Comparison of ENCODE assay signal across 9 cellular contexts in the genomic region with DNA sequence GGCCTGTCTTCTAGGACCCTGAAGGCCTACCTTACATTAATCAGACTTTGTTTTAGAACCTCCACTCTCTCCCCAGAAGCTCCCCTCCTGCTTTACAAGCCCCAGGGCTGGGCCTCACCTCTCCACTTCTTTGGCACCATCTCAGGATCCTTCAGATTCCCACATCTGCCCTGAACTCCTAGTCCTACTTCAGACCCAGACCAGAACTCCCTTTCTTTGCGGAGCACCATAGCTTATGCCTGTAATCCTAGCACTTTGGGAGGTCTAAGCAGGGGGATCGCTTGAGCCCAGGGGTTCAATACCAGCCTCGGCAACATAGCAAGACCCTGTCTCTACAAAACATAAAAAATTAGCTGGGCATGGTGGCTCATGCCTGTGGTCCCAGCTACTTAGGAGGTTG. TPM values are rescaled to one million over a fixed set of nuclear protein-coding genes. Genes with fewer than 3 reads are reported as not detected.
DNase-seq lines count a peak whose midpoint lies in the region; ATAC-seq, FAIRE-seq and TF ChIP-seq lines count a peak whose summit lies in the region.
"Had no signal": no experiment of that assay in that cellular context is flagged by ENCODE, and none has a peak within 500 bp of the region (broad histone marks: within the 10 kb centered on the region; RNA-seq: fewer than 3 reads in every experiment).

No MANE protein-coding gene starts in this region.

- peak overlapping the region; percentile 98 for H2AFZ ChIP-seq in K562 (ENCODE audit: low read depth, low read length)

- DNase-seq in activated naive CD4-positive, alpha-beta T cell treated with anti-CD3 and anti-CD28 coated beads for 36 hours = no peak
- DNase-seq in activated naive CD4-positive, alpha-beta T cell (lab: John Stamatoyannopoulos, UW) = no peak
- no peak for DNase-seq in K562 (ENCODE audit: extremely low read depth in 1 of 4, low spot score in 3 of 4)
- no peak for DNase-seq in lung (ENCODE audit: low spot score)
- no peak for DNase-seq in type B pancreatic cell (ENCODE audit: extremely low spot score, unreplicated experiment)
- no peak for DNase-seq in activated effector memory CD4-positive, alpha-beta T cell treated with Interleukin-2 at 50 U/mL for 16 hours
- DNase-seq: NK-92 treated with Interleukin-12 subunit alpha and Interleukin-12 subunit beta, amount 100 ng/mL, for 24 hours had no signal

- H3K79me2 ChIP-seq in K562 (ENCODE audit: control insufficient read depth, insufficient read depth, low read length) = peaks cover 24% of the 10 kb centered on the region

- POLR2A ChIA-PET in K562 (lab: Yijun Ruan, JAX) = interaction anchor here (0.8 to 1.3 kb wide), 5 partner anchors 8 to 140 kb away, joined by 3 to 4 read pairs (median 3); a partner anchor contains a TSS

- peaks cover 26% of the 10 kb centered on the region for H3K4me1 Mint-ChIP-seq in activated naive CD4-positive, alpha-beta T cell treated with anti-CD3 and anti-CD28 coated beads for 36 hours (ENCODE audit: low read depth)
- peaks cover 14% of the 10 kb centered on the region for H3K4me1 Mint-ChIP-seq in type B pancreatic cell (ENCODE audit: unreplicated experiment)

- in situ Hi-C loops in K562 (cut with MboI) = loop anchor here (10.0 kb wide), 2 partner anchors 461 to 681 kb away; no protein-coding TSS in a partner anchor

- peak overlapping the region; percentile 65 for H3K4me3 ChIP-seq in K562
- H3K4me3 ChIP-seq in lung = no peak overlapping the region

- no peaks in the 10 kb centered on the region for H3K9me3 Mint-ChIP-seq in activated naive CD4-positive, alpha-beta T cell treated with anti-CD3 and anti-CD28 coated beads for 36 hours
- H3K9me3 Mint-ChIP-seq in type B pancreatic cell = no peaks in the 10 kb centered on the region

- peaks cover 11% of the 10 kb centered on the region for H3K36me3 Mint-ChIP-seq in activated naive CD4-positive, alpha-beta T cell treated with anti-CD3 and anti-CD28 coated beads for 36 hours (ENCODE audit: low read depth)
- H3K36me3 Mint-ChIP-seq in type B pancreatic cell = peaks cover 8% of the 10 kb centered on the region

- ATAC-seq in K562 (no peak), lung (ENCODE audit: insufficient read depth, low FRiP score) (no peak), GM19467 (IDR thresholded peaks at IDR 0.05; ENCODE audit: unreplicated experiment) (no peak), GM19328 (IDR thresholded peaks at IDR 0.05; ENCODE audit: unreplicated experiment) (no peak)

- peak overlapping the region; percentile 98 for H3K4me3 Mint-ChIP-seq in activated naive CD4-positive, alpha-beta T cell treated with anti-CD3 and anti-CD28 coated beads for 36 hours
- H3K4me3 Mint-ChIP-seq in type B pancreatic cell = peak overlapping the region; percentile 90

- no peaks in the 10 kb centered on the region for H4K20me1 ChIP-seq in K562 (replicated peaks; ENCODE audit: control insufficient read depth, insufficient read depth, low read length)

- no peak for TF ChIP-seq CTCF in K562 (IDR thresholded peaks at IDR 0.05 in 2 of 3, conservative IDR thresholded peaks at IDR 0.05 in 1 of 3; ENCODE audit: insufficient read depth in 2 of 3, low read depth in 1 of 3, low read length in 3 of 3)
- no peak for TF ChIP-seq CTCF in lung (IDR thresholded peaks at IDR 0.05; ENCODE audit: control extremely low read depth, extremely low read depth)
- no peak for TF ChIP-seq CTCF in type B pancreatic cell (conservative IDR thresholded peaks at IDR 0.05)

- H3K27ac Mint-ChIP-seq in activated naive CD4-positive, alpha-beta T cell treated with anti-CD3 and anti-CD28 coated beads for 36 hours = peak overlapping the region; percentile 96
- peak overlapping the region; percentile 100 for H3K27ac Mint-ChIP-seq in type B pancreatic cell

- WGBS in K562 (ENCODE audit: insufficient coverage, low coverage, missing lambda C conversion rate) = 87% methylated on average over 3 of the region's 3 CpGs
- 96 to 97% methylated on average over 3 of the region's 3 CpGs for WGBS in lung, 2 donors

- no peak for TF ChIP-seq RAD21 in K562 (CRISPR knock-in tag; conservative IDR thresholded peaks at IDR 0.05 in 1 of 2, IDR thresholded peaks at IDR 0.05 in 1 of 2)

- H3K4me1 ChIP-seq in K562 (replicated peaks in 1 of 2; ENCODE audit: control insufficient read depth in 2 of 2, insufficient read depth in 2 of 2, low read length in 2 of 2) = peaks cover 16 to 19% of the 10 kb centered on the region in 2 experiments; a peak in 4 of 5 replicates
- H3K4me1 ChIP-seq in lung (ENCODE audit: control insufficient read depth in 2 of 2, insufficient read depth in 2 of 2, low read length in 2 of 2) = peaks cover 10 to 11% of the 10 kb centered on the region in 2 donors

- peak overlapping the region; percentile 92; a peak in 3 of 4 replicates for H3K9ac ChIP-seq in K562 (ENCODE audit: insufficient read depth in 1 of 2, low read depth in 2 of 2, low read length in 2 of 2)

- no TSS peak for BruUV-seq in K562 (replicated peaks; lab: Mats Ljungman, UMichigan)

- peak overlapping the region; percentile 98 for H3K4me2 ChIP-seq in K562 (ENCODE audit: insufficient read depth, low read length)

- peaks cover 24% of the 10 kb centered on the region; the same call in 2 of the 3 replicates for H3K36me3 ChIP-seq in K562 (ENCODE audit: control insufficient read depth, insufficient read depth, low read length)
- peaks cover 0 to 17% of the 10 kb centered on the region in 2 donors for H3K36me3 ChIP-seq in lung (ENCODE audit: control insufficient read depth in 2 of 2, insufficient read depth in 2 of 2, low read length in 2 of 2)

- CTCF ChIA-PET in activated naive CD4-positive, alpha-beta T cell treated with anti-CD3 and anti-CD28 coated beads for 36 hours (lab: Charles Lee) = interaction anchor here (0.7 to 2.9 kb wide), 4 partner anchors 14 to 141 kb away, joined by 3 to 23 read pairs (median 8); no protein-coding TSS in a partner anchor
- CTCF ChIA-PET in K562 (lab: Yijun Ruan, JAX; ENCODE audit: low intra/inter-chr PET ratio) = no interaction called here

- intact Hi-C loops in activated naive CD4-positive, alpha-beta T cell treated with anti-CD3 and anti-CD28 coated beads for 36 hours (cut with micrococcal nuclease) = loop anchor here (2.0 kb wide), 1 partner anchor 531 kb away; a partner anchor contains a TSS
- intact Hi-C loops in K562 (cut with micrococcal nuclease) = loop anchor here (2.0 kb wide), 1 partner anchor 537 kb away; no protein-coding TSS in a partner anchor

- no peak for TF ChIP-seq EP300 in K562 (IDR thresholded peaks at IDR 0.05; ENCODE audit: low read length)

- H3K9me1 ChIP-seq in K562 (ENCODE audit: control insufficient read depth, insufficient read depth, low read length) = no peaks in the 10 kb centered on the region

- FAIRE-seq in K562 (lab: Jason Lieb, UNC) = no peak

- H3K9me3 ChIP-seq in K562 (replicated peaks; ENCODE audit: control insufficient read depth, insufficient read depth, low read depth, low read length) (no peaks in the 10 kb centered on the region), lung (ENCODE audit: control insufficient read depth in 2 of 2, insufficient read depth in 1 of 2, low read length in 1 of 2) (no peaks in the 10 kb centered on the region)

- H3K27me3 ChIP-seq in K562 (ENCODE audit: control insufficient read depth in 2 of 2, insufficient read depth in 2 of 2, low read length in 2 of 2) (no peaks in the 10 kb centered on the region), lung (ENCODE audit: control insufficient read depth, insufficient read depth) (no peaks in the 10 kb centered on the region)

- H3K27ac ChIP-seq in K562 (ENCODE audit: extremely low read depth, low read depth, low read length) (peak overlapping the region; percentile 96), lung (ENCODE audit: low read depth in 1 of 2, low read length in 1 of 2) (peak overlapping the region; percentile 91 to 98)

- H3K27me3 Mint-ChIP-seq in activated naive CD4-positive, alpha-beta T cell treated with anti-CD3 and anti-CD28 coated beads for 36 hours (ENCODE audit: low read depth) = no peaks in the 10 kb centered on the region
- no peaks in the 10 kb centered on the region for H3K27me3 Mint-ChIP-seq in type B pancreatic cell

- TF ChIP-seq POLR2A in K562 (conservative IDR thresholded peaks at IDR 0.05) = no peak

RNA-seq across cellular contexts. Expression of a gene that starts 1.0 kb away (rescaled TPM):
- 10 to 100 TPM; 40.3 to 43.5 TPM for total RNA-seq in activated naive CD4-positive, alpha-beta T cell treated with anti-CD3 and anti-CD28 coated beads for 36 hours
- 7.9 and 16.5 TPM in 2 replicates for total RNA-seq in K562 (2011; cell fraction: chromatin; rRNA removed; ENCODE audit: low replicate concordance)
- 11.1 and 12.7 TPM in 2 replicates for total RNA-seq in K562 (2011; cell fraction: nucleolus; rRNA removed)
- total RNA-seq in K562 (2011; cell fraction: nucleoplasm; rRNA removed) = 13.7 and 16.6 TPM in 2 replicates
- total RNA-seq in K562 (2014; rRNA removed) (33.4 and 61.2 TPM in 2 replicates), K562 (2014; rRNA removed; fragmentation: Illumina TruSeq; extraction: Trizol) (5.7 and 7.4 TPM in 2 replicates), K562 (2015; rRNA removed; fragmentation: Illumina TruSeq; extraction: Trizol) (25.8 and 29.4 TPM in 2 replicates), K562 (2021) (42.9 and 55.3 TPM in 2 replicates), lung (10 to 100 TPM in 1 of 2 donors, 1 to 10 TPM in 1; 3.0 to 46.6 TPM), type B pancreatic cell (ENCODE audit: low replicate concordance) (25.6 and 33.5 TPM in 2 replicates)
- polyA plus RNA-seq in K562 (2011; rRNA removed) (16.4 and 21.9 TPM in 2 replicates), K562 (2014; fragmentation: Illumina TruSeq; extraction: Trizol) (21.0 and 45.8 TPM in 2 replicates), K562 (2014; fragmentation: Nextera tagmentation; extraction: Ambion mirVana) (10 to 100 TPM; 56.0 to 79.3 TPM), K562 (2014; rRNA removed) (42.4 and 61.3 TPM in 2 replicates), lung (10 to 100 TPM; 43.4 to 45.5 TPM)
- polyA plus RNA-seq in K562 (2011; cell fraction: cytosol; rRNA removed) = 36.1 and 82.6 TPM in 2 replicates
- 16.0 and 28.0 TPM in 2 replicates for polyA plus RNA-seq in K562 (2011; cell fraction: nucleus; rRNA removed)
- 66.1 and 68.6 TPM in 2 replicates for polyA plus RNA-seq in K562 (2012)
- 2.9 and 3.0 TPM in 2 replicates for polyA minus RNA-seq in K562 (2011; rRNA and poly(A)+ RNA removed)
- polyA minus RNA-seq in K562 (2011; cell fraction: cytosol; rRNA and poly(A)+ RNA removed) = 8.4 and 11.6 TPM in 2 replicates
- 3.5 and 6.0 TPM in 2 replicates for polyA minus RNA-seq in K562 (2011; cell fraction: nucleus; rRNA and poly(A)+ RNA removed)

RNA-seq across cellular contexts. Expression of a gene that starts 43.1 kb away (rescaled TPM):
- 10 to 100 TPM; 34.5 to 36.1 TPM for total RNA-seq in activated naive CD4-positive, alpha-beta T cell treated with anti-CD3 and anti-CD28 coated beads for 36 hours
- total RNA-seq in K562 (2011; cell fraction: chromatin; rRNA removed; ENCODE audit: low replicate concordance) = 74.4 and 133 TPM in 2 replicates
- total RNA-seq in K562 (2011; cell fraction: nucleolus; rRNA removed) = 31.9 and 32.0 TPM in 2 replicates
- 44.6 and 47.5 TPM in 2 replicates for total RNA-seq in K562 (2011; cell fraction: nucleoplasm; rRNA removed)
- total RNA-seq in K562 (2014; rRNA removed) (21.2 and 27.9 TPM in 2 replicates), K562 (2014; rRNA removed; fragmentation: Illumina TruSeq; extraction: Trizol) (47.9 and 55.1 TPM in 2 replicates), K562 (2015; rRNA removed; fragmentation: Illumina TruSeq; extraction: Trizol) (42.3 and 46.4 TPM in 2 replicates), K562 (2021) (53.9 and 60.8 TPM in 2 replicates), lung (10 to 100 TPM; 20.9 to 26.4 TPM), type B pancreatic cell (ENCODE audit: low replicate concordance) (29.3 and 39.9 TPM in 2 replicates)
- polyA plus RNA-seq in K562 (2011; rRNA removed) (32.4 and 47.9 TPM in 2 replicates), K562 (2014; fragmentation: Illumina TruSeq; extraction: Trizol) (39.6 and 40.2 TPM in 2 replicates), K562 (2014; fragmentation: Nextera tagmentation; extraction: Ambion mirVana) (10 to 100 TPM; 19.8 to 38.6 TPM), K562 (2014; rRNA removed) (22.8 and 24.7 TPM in 2 replicates), lung (1 to 10 TPM; 4.9 to 9.4 TPM)
- polyA plus RNA-seq in K562 (2011; cell fraction: cytosol; rRNA removed) = 26.7 and 44.0 TPM in 2 replicates
- polyA plus RNA-seq in K562 (2011; cell fraction: nucleus; rRNA removed) = 25.3 and 33.6 TPM in 2 replicates
- polyA plus RNA-seq in K562 (2012) = 12.2 and 23.6 TPM in 2 replicates
- polyA minus RNA-seq in K562 (2011; rRNA and poly(A)+ RNA removed) = 112 and 124 TPM in 2 replicates
- 40.5 and 66.9 TPM in 2 replicates for polyA minus RNA-seq in K562 (2011; cell fraction: cytosol; rRNA and poly(A)+ RNA removed)
- 23.6 and 37.7 TPM in 2 replicates for polyA minus RNA-seq in K562 (2011; cell fraction: nucleus; rRNA and poly(A)+ RNA removed)
